Comparison of ENCODE assay signal across 25 cellular contexts in the genomic region with DNA sequence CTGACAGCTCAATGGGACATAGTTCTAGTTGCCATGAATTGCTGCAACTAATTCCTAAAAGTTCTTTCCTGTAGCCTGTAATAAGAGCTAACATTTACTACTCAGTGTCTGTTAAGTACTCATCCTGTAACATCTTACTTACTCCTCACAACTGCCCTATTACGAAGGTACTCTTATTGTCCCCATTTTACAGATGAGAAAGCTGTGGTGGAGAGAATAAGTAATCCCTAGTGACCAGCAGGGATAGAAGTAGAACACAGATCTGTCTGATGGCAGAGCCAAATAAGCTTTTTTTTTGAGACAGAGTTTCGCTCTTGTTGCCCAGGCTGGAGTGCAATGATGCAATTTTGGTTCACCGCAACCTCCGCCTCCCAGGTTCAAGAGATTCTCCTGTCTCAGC. TPM values are rescaled to one million over a fixed set of nuclear protein-coding genes. Genes with fewer than 3 reads are reported as not detected.
DNase-seq lines count a peak whose midpoint lies in the region; ATAC-seq, FAIRE-seq and TF ChIP-seq lines count a peak whose summit lies in the region.
"Had no signal": no experiment of that assay in that cellular context is flagged by ENCODE, and none has a peak within 500 bp of the region (broad histone marks: within the 10 kb centered on the region; RNA-seq: fewer than 3 reads in every experiment).

No MANE protein-coding gene starts in this region.

- 95% methylated on average over 4 of the region's 4 CpGs for WGBS in K562 (ENCODE audit: insufficient coverage, low coverage, missing lambda C conversion rate)
- WGBS in psoas muscle, 3 donors, result 88 to 95% (median 93%) methylated on average over 4 of the region's 4 CpGs

- H4K20me1 ChIP-seq in DOHH2 (ENCODE audit: control insufficient read depth, insufficient read depth, low read depth, low read length) (peaks cover 22% of the 10 kb centered on the region; the same call in 1 of the 2 replicates), K562 (replicated peaks; ENCODE audit: control insufficient read depth, insufficient read depth, low read length) (peaks cover 24% of the 10 kb centered on the region; the same call in 1 of the 2 replicates)

- H3K4me3 ChIP-seq in A673 (ENCODE audit: low read depth, low read length, poor library complexity, severe bottlenecking), result no peak overlapping the region
- H3K4me3 ChIP-seq in DOHH2 (ENCODE audit: low read length), result no peak overlapping the region
- H3K4me3 ChIP-seq in K562, result no peak overlapping the region
- peak overlapping the region; percentile 94 for H3K4me3 ChIP-seq in psoas muscle
- H3K4me3 ChIP-seq: HAP-1, lower lobe of right lung, Peyer's patch had no signal

- H2AFZ ChIP-seq in K562 (ENCODE audit: low read depth, low read length), result no peak overlapping the region

- CTCF ChIA-PET in A673 (lab: Charles Lee) (no interaction called here), K562 (lab: Yijun Ruan, JAX; ENCODE audit: low intra/inter-chr PET ratio) (no interaction called here)

- no peaks in the 10 kb centered on the region for H3K27me3 ChIP-seq in A673 (replicated peaks; ENCODE audit: insufficient read depth, low read depth, low read length, poor library complexity)
- H3K27me3 ChIP-seq in DOHH2 (ENCODE audit: control insufficient read depth, low read length), result no peaks in the 10 kb centered on the region
- no peaks in the 10 kb centered on the region for H3K27me3 ChIP-seq in K562 (ENCODE audit: control insufficient read depth in 2 of 2, insufficient read depth in 2 of 2, low read length in 2 of 2)
- H3K27me3 ChIP-seq in psoas muscle (ENCODE audit: insufficient read depth in 3 of 3, low read length in 2 of 3), result no peaks in the 10 kb centered on the region
- H3K27me3 ChIP-seq: Peyer's patch had no signal

- H3K4me2 ChIP-seq in DOHH2 (ENCODE audit: low read length) (peak overlapping the region; percentile 76), K562 (ENCODE audit: insufficient read depth, low read length) (no peak overlapping the region)

- no peak for DNase-seq in A673 (ENCODE audit: low spot score)
- no peak for DNase-seq in K562 (ENCODE audit: extremely low read depth in 1 of 4, low spot score in 3 of 4)
- DNase-seq in psoas muscle, result no peak
- DNase-seq in globus pallidus (ENCODE audit: low spot score), result no peak
- no peak for DNase-seq in HT-29 (ENCODE audit: low spot score)
- DNase-seq in NCI-H1694 treated with DMSO at 0.1 percent for 48 hours (lab: John Stamatoyannopoulos, UW), result no peak
- DNase-seq: activated CD8-positive, alpha-beta T cell treated with anti-CD3 and anti-CD28 coated beads for 36 hours; activated naive CD4-positive, alpha-beta T cell treated with Interleukin-2 at 50 U/mL for 16 hours; amniotic stem cell; central memory CD4-positive, alpha-beta T cell; foreskin fibroblast; GDM1; hippocampal formation; IMR-90; islet precursor cell; lower lobe of right lung; NCI-H1417; NCI-H2107; occipital lobe; Peyer's patch; stimulated activated CD4-positive, alpha-beta T cell treated with anti-CD3 and anti-CD28 coated beads, Interleukin-12 subunit alpha, Interleukin-12 subunit beta, amount 100 ng/mL, for 4 hours; stimulated activated CD4-positive, alpha-beta T cell treated with anti-CD3 and anti-CD28 coated beads, Interleukin-4, amount 100 ng/mL, for 4 hours had no signal

- POLR2A ChIA-PET in A673 (lab: Charles Lee; ENCODE audit: low non-redundant PET), result no interaction called here
- POLR2A ChIA-PET in K562 (lab: Yijun Ruan, JAX), result interaction anchor here (0.6 to 9.7 kb wide), 5 partner anchors 13 to 276 kb away, joined by 3 to 315 read pairs (median 5); a partner anchor contains a TSS

- TF ChIP-seq CTCF in A673 (conservative IDR thresholded peaks at IDR 0.05; ENCODE audit: low read depth, low read length) (no peak), DOHH2 (IDR thresholded peaks at IDR 0.05; ENCODE audit: low read depth, low read length, poor library complexity, severe bottlenecking) (no peak), K562 (IDR thresholded peaks at IDR 0.05 in 2 of 3, conservative IDR thresholded peaks at IDR 0.05 in 1 of 3; ENCODE audit: insufficient read depth in 2 of 3, low read depth in 1 of 3, low read length in 3 of 3) (no peak), psoas muscle (IDR thresholded peaks at IDR 0.05) (no peak)

- H3F3A ChIP-seq in DOHH2 (ENCODE audit: control insufficient read depth, insufficient read depth), result peaks cover 15% of the 10 kb centered on the region

- intact Hi-C loops in A673 (cut with micrococcal nuclease; ENCODE audit: unreplicated experiment), result no loop called here
- intact Hi-C loops in K562 (cut with micrococcal nuclease), result no loop called here
- intact Hi-C loops in psoas muscle (cut with DNase I), result loop anchor here in 1 of 2 donors (10.0 kb wide), 1 partner anchor 228 kb away; a partner anchor contains a TSS

- no peak for TF ChIP-seq POLR2A in K562 (conservative IDR thresholded peaks at IDR 0.05)

- H3K36me3 ChIP-seq in A673 (ENCODE audit: insufficient read depth, low read length, poor library complexity, severe bottlenecking) (no peaks in the 10 kb centered on the region), DOHH2 (ENCODE audit: control insufficient read depth, low read length) (peaks cover 78% of the 10 kb centered on the region), K562 (ENCODE audit: control insufficient read depth, insufficient read depth, low read length) (peaks cover 38% of the 10 kb centered on the region), psoas muscle (ENCODE audit: insufficient read depth in 1 of 2, low read depth in 1 of 2) (peaks cover 0 to 24% of the 10 kb centered on the region in 2 donors)
- H3K36me3 ChIP-seq: HAP-1, Peyer's patch had no signal

- ATAC-seq in K562, result no peak
- no peak for ATAC-seq in psoas muscle
- ATAC-seq in GM18867 (IDR thresholded peaks at IDR 0.05; ENCODE audit: unreplicated experiment), result no peak
- ATAC-seq: activated CD8-positive, alpha-beta T cell treated with anti-CD3 and anti-CD28 coated beads for 36 hours; lower lobe of right lung had no signal

- H3K4me1 ChIP-seq in A673 (ENCODE audit: insufficient read depth, low read length, poor library complexity, severe bottlenecking), result peaks cover 39% of the 10 kb centered on the region
- H3K4me1 ChIP-seq in DOHH2 (ENCODE audit: control insufficient read depth, low read length), result peaks cover 88% of the 10 kb centered on the region
- H3K4me1 ChIP-seq in K562 (replicated peaks in 1 of 2; ENCODE audit: control insufficient read depth in 2 of 2, insufficient read depth in 2 of 2, low read length in 2 of 2), result peaks cover 28% of the 10 kb centered on the region in 2 experiments
- H3K4me1 ChIP-seq in psoas muscle, result peaks cover 72% of the 10 kb centered on the region

- H3K9me2 ChIP-seq in DOHH2 (replicated peaks; ENCODE audit: control insufficient read depth, low read length), result no peaks in the 10 kb centered on the region

- no peak for TF ChIP-seq RAD21 in K562 (CRISPR knock-in tag; conservative IDR thresholded peaks at IDR 0.05 in 1 of 2, IDR thresholded peaks at IDR 0.05 in 1 of 2)

- peaks cover 8% of the 10 kb centered on the region for H3K9me1 ChIP-seq in K562 (ENCODE audit: control insufficient read depth, insufficient read depth, low read length)

- TF ChIP-seq EP300 in K562 (IDR thresholded peaks at IDR 0.05; ENCODE audit: low read length), result no peak

- FAIRE-seq in K562 (lab: Jason Lieb, UNC), result no peak

- H3K9me3 ChIP-seq in A673 (ENCODE audit: low read depth, low read length, poor library complexity, severe bottlenecking) (no peaks in the 10 kb centered on the region), DOHH2 (ENCODE audit: control insufficient read depth, insufficient read depth, low read length) (no peaks in the 10 kb centered on the region), K562 (replicated peaks; ENCODE audit: control insufficient read depth, insufficient read depth, low read depth, low read length) (no peaks in the 10 kb centered on the region), psoas muscle (no peaks in the 10 kb centered on the region)
- H3K9me3 ChIP-seq: HAP-1, lower lobe of right lung, Peyer's patch had no signal

- BruUV-seq in A673 (replicated peaks; lab: Mats Ljungman, UMichigan), result no TSS peak
- no TSS peak for BruUV-seq in K562 (replicated peaks; lab: Mats Ljungman, UMichigan)

- in situ Hi-C loops in K562 (cut with MboI), result no loop called here

- H3K79me2 ChIP-seq in DOHH2 (ENCODE audit: control insufficient read depth, low read length), result peaks cover 88% of the 10 kb centered on the region
- peaks cover 84% of the 10 kb centered on the region for H3K79me2 ChIP-seq in K562 (ENCODE audit: control insufficient read depth, insufficient read depth, low read length)

- peak overlapping the region; percentile 48 for H3K27ac ChIP-seq in A673 (ENCODE audit: low read depth, low read length, poor library complexity, severe bottlenecking)
- no peak overlapping the region for H3K27ac ChIP-seq in DOHH2 (ENCODE audit: low read depth, low read length)
- H3K27ac ChIP-seq in K562 (ENCODE audit: extremely low read depth, low read depth, low read length), result no peak overlapping the region
- peak overlapping the region; percentile 92 for H3K27ac ChIP-seq in psoas muscle
- H3K27ac ChIP-seq: Peyer's patch had no signal

- H3K9ac ChIP-seq in K562 (ENCODE audit: insufficient read depth in 1 of 2, low read depth in 2 of 2, low read length in 2 of 2), result no peak overlapping the region

RNA-seq across cellular contexts. Expression of a gene that starts 3.1 kb away (rescaled TPM):
- 93.2 and 109 TPM in 2 replicates for total RNA-seq in A673 (2021)
- total RNA-seq in K562 (2011; cell fraction: chromatin; rRNA removed; ENCODE audit: low replicate concordance), result 24.8 and 55.6 TPM in 2 replicates
- 29.2 and 31.0 TPM in 2 replicates for total RNA-seq in K562 (2011; cell fraction: nucleolus; rRNA removed)
- total RNA-seq in K562 (2011; cell fraction: nucleoplasm; rRNA removed), result 30.9 and 40.1 TPM in 2 replicates
- total RNA-seq in K562 (2014; rRNA removed), result 39.1 and 55.1 TPM in 2 replicates
- 18.5 and 22.8 TPM in 2 replicates for total RNA-seq in K562 (2014; rRNA removed; fragmentation: Illumina TruSeq; extraction: Trizol)
- total RNA-seq in K562 (2015; rRNA removed; fragmentation: Illumina TruSeq; extraction: Trizol), result 27.1 and 27.6 TPM in 2 replicates
- total RNA-seq in K562 (2021), result 90.1 and 94.3 TPM in 2 replicates
- polyA plus RNA-seq in K562 (2011; rRNA removed), result 57.8 and 73.8 TPM in 2 replicates
- 46.1 and 62.2 TPM in 2 replicates for polyA plus RNA-seq in K562 (2011; cell fraction: cytosol; rRNA removed)
- polyA plus RNA-seq in K562 (2011; cell fraction: nucleus; rRNA removed), result 37.6 and 46.3 TPM in 2 replicates
- 62.9 and 132 TPM in 2 replicates for polyA plus RNA-seq in K562 (2012)
- 62.9 and 78.0 TPM in 2 replicates for polyA plus RNA-seq in K562 (2014; fragmentation: Illumina TruSeq; extraction: Trizol)
- polyA plus RNA-seq in K562 (2014; fragmentation: Nextera tagmentation; extraction: Ambion mirVana), result 1 to 10 TPM in 1 of 2 experiments, under 1 TPM in 1; 0.69 to 1.7 TPM
- polyA plus RNA-seq in K562 (2014; rRNA removed), result 59.0 and 63.1 TPM in 2 replicates
- polyA minus RNA-seq in K562 (2011; rRNA and poly(A)+ RNA removed), result 49.4 and 58.5 TPM in 2 replicates
- 25.9 and 28.4 TPM in 2 replicates for polyA minus RNA-seq in K562 (2011; cell fraction: cytosol; rRNA and poly(A)+ RNA removed)
- polyA minus RNA-seq in K562 (2011; cell fraction: nucleus; rRNA and poly(A)+ RNA removed), result 9.8 and 13.2 TPM in 2 replicates
- 100 to 1,000 TPM in 3 of 4 donors, 10 to 100 TPM in 1; 84.4 to 218 (median 145) TPM for total RNA-seq in psoas muscle
- polyA plus RNA-seq in psoas muscle, result 100 to 1,000 TPM in 2 of 3 donors, 10 to 100 TPM in 1; 93.0 to 312 (median 182) TPM
- 21.0 and 26.2 TPM in 2 replicates for total RNA-seq in HT-29 (2014; rRNA removed; shearing (Covaris generic))

RNA-seq across cellular contexts. Expression of a gene that starts 15.0 kb away (rescaled TPM):
- total RNA-seq in A673 (2021) (60.7 and 68.0 TPM in 2 replicates), K562 (2014; rRNA removed) (68.9 and 94.6 TPM in 2 replicates), K562 (2014; rRNA removed; fragmentation: Illumina TruSeq; extraction: Trizol) (9.8 and 13.2 TPM in 2 replicates), K562 (2015; rRNA removed; fragmentation: Illumina TruSeq; extraction: Trizol) (21.8 and 23.3 TPM in 2 replicates), K562 (2021) (85.7 and 88.0 TPM in 2 replicates), psoas muscle (100 to 1,000 TPM in 1 of 4 donors, 10 to 100 TPM in 3; 80.3 to 102 (median 95.6) TPM)
- total RNA-seq in K562 (2011; cell fraction: chromatin; rRNA removed; ENCODE audit: low replicate concordance), result 20.5 and 63.8 TPM in 2 replicates
- total RNA-seq in K562 (2011; cell fraction: nucleolus; rRNA removed), result 55.5 and 59.9 TPM in 2 replicates
- 40.9 and 45.8 TPM in 2 replicates for total RNA-seq in K562 (2011; cell fraction: nucleoplasm; rRNA removed)
- polyA plus RNA-seq in K562 (2011; rRNA removed) (91.4 and 95.2 TPM in 2 replicates), K562 (2014; fragmentation: Illumina TruSeq; extraction: Trizol) (122 and 153 TPM in 2 replicates), K562 (2014; fragmentation: Nextera tagmentation; extraction: Ambion mirVana) (10 to 100 TPM; 34.8 to 56.9 TPM), K562 (2014; rRNA removed) (146 and 168 TPM in 2 replicates), psoas muscle (100 to 1,000 TPM; 134 to 246 (median 156) TPM)
- 111 and 190 TPM in 2 replicates for polyA plus RNA-seq in K562 (2011; cell fraction: cytosol; rRNA removed)
- 44.9 and 48.3 TPM in 2 replicates for polyA plus RNA-seq in K562 (2011; cell fraction: nucleus; rRNA removed)
- 91.2 and 105 TPM in 2 replicates for polyA plus RNA-seq in K562 (2012)
- polyA minus RNA-seq in K562 (2011; rRNA and poly(A)+ RNA removed), result 26.2 and 41.8 TPM in 2 replicates
- 26.6 and 38.0 TPM in 2 replicates for polyA minus RNA-seq in K562 (2011; cell fraction: cytosol; rRNA and poly(A)+ RNA removed)
- polyA minus RNA-seq in K562 (2011; cell fraction: nucleus; rRNA and poly(A)+ RNA removed), result 17.1 and 23.5 TPM in 2 replicates
- total RNA-seq in HT-29 (2014; rRNA removed; shearing (Covaris generic)), result 13.4 and 13.8 TPM in 2 replicates

RNA-seq across cellular contexts. Expression of a gene that starts 59.2 kb away (rescaled TPM):
- 6.2 and 8.4 TPM in 2 replicates for total RNA-seq in A673 (2021)
- 1.1 and 4.4 TPM in 2 replicates for total RNA-seq in K562 (2011; cell fraction: chromatin; rRNA removed; ENCODE audit: low replicate concordance)
- 19.2 and 19.5 TPM in 2 replicates for total RNA-seq in K562 (2011; cell fraction: nucleolus; rRNA removed)
- 6.2 and 6.6 TPM in 2 replicates for total RNA-seq in K562 (2011; cell fraction: nucleoplasm; rRNA removed)
- total RNA-seq in K562 (2014; rRNA removed), result 61.5 and 65.7 TPM in 2 replicates
- 0.29 and 0.44 TPM in 2 replicates for total RNA-seq in K562 (2014; rRNA removed; fragmentation: Illumina TruSeq; extraction: Trizol)
- 4.6 and 5.9 TPM in 2 replicates for total RNA-seq in K562 (2015; rRNA removed; fragmentation: Illumina TruSeq; extraction: Trizol)
- total RNA-seq in K562 (2021), result 27.2 and 27.8 TPM in 2 replicates
- 2.4 and 5.3 TPM in 2 replicates for polyA plus RNA-seq in K562 (2011; rRNA removed)
- polyA plus RNA-seq in K562 (2011; cell fraction: cytosol; rRNA removed), result 12.0 and 70.7 TPM in 2 replicates
- polyA plus RNA-seq in K562 (2011; cell fraction: nucleus; rRNA removed), result 4.3 and 9.6 TPM in 2 replicates
- 22.6 and 37.3 TPM in 2 replicates for polyA plus RNA-seq in K562 (2012)
- polyA plus RNA-seq in K562 (2014; fragmentation: Illumina TruSeq; extraction: Trizol), result 0.68 and 2.1 TPM in 2 replicates
- polyA plus RNA-seq in K562 (2014; fragmentation: Nextera tagmentation; extraction: Ambion mirVana), result under 1 TPM; 0.08 to 0.13 TPM
- 39.1 and 41.3 TPM in 2 replicates for polyA plus RNA-seq in K562 (2014; rRNA removed)
- polyA minus RNA-seq in K562 (2011; rRNA and poly(A)+ RNA removed), result 0.36 TPM in 1 of 2 replicates, not detected in the other
- 6.1 and 7.3 TPM in 2 replicates for polyA minus RNA-seq in K562 (2011; cell fraction: cytosol; rRNA and poly(A)+ RNA removed)
- polyA minus RNA-seq in K562 (2011; cell fraction: nucleus; rRNA and poly(A)+ RNA removed), result 2.0 and 2.2 TPM in 2 replicates
- 1 to 10 TPM; 3.3 to 8.2 (median 5.6) TPM for total RNA-seq in psoas muscle
- polyA plus RNA-seq in psoas muscle, result 10 to 100 TPM in 1 of 3 donors, 1 to 10 TPM in 2; 2.6 to 13.7 (median 6.9) TPM
- 25.0 and 32.9 TPM in 2 replicates for total RNA-seq in HT-29 (2014; rRNA removed; shearing (Covaris generic))

Comparison
In these comparisons a context has a peak if more than half of its experiments do, and no peak if none do; other contexts are left out.
1. H3K27ac ChIP-seq: peak in A673 (single experiment) and psoas muscle (single experiment); none in DOHH2 (single experiment) and K562 (single experiment).